ENCODE assay signal across 23 cellular contexts in the genomic region with DNA sequence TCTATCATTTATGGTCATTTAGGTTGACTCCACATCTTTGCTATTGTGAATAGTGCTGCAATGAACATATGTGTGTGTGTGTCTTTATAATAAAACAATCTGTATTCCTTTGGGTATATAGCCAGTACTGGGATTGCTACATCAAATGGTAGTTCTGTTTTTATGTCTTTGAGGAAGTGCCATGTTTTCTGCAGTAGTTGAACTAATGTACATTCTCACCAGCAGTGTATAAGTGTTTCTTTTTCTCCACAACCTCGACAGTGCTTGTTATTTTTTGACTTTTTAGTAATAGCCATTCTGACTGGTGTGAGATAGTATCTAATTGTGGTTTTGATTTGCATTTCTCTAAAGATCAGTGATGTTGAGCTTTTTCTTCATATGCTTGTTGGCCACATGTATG.
"Had no signal": no experiment of that assay in that cellular context is flagged by ENCODE, and none has a peak within 500 bp of the region (broad histone marks: within the 10 kb centered on the region; RNA-seq: fewer than 3 reads in every experiment).

No MANE protein-coding gene starts in this region.

- H3K9me3 Mint-ChIP-seq: activated T-helper 2 cell treated with anti-CD3 and anti-CD28 coated beads, Interferon-gamma antibody, Interleukin-2, Interleukin-4, amounts not matched to agents 10 μg/mL and 5 μg/mL and 100 μg/mL, durations not matched to agents 14 hours and 24 hours and 36 hours; memory B cell had no signal

- H3K4me3 ChIP-seq: adrenal gland, ascending aorta, heart right ventricle, transverse colon, uterus had no signal

- H3K27me3 Mint-ChIP-seq: activated naive CD8-positive, alpha-beta T cell; progenitor cell of endocrine pancreas had no signal

- ATAC-seq: heart right ventricle; left colon; natural killer cell treated with Interleukin-12 subunit alpha and Interleukin-12 subunit beta and Interleukin-15 and Interleukin-18, amount 100 ng/mL, for 72 hours; stimulated activated naive B cell treated with anti-CD40 and anti-IgM and Interleukin-4, amounts not matched to agents 10 μg/mL and 1 μg/mL and 100 μg/mL, for 72 hours had no signal

- H3K27me3 ChIP-seq: ascending aorta, transverse colon, uterus had no signal

- H3K4me1 ChIP-seq: adrenal gland, ascending aorta, heart right ventricle, transverse colon, uterus had no signal

- DNase-seq: activated CD4-positive, alpha-beta T cell treated with anti-CD3 and anti-CD28 coated beads for 1 hour; activated CD4-positive, alpha-beta T cell treated with anti-CD3 and anti-CD28 coated beads, Interleukin-2, amount 50 U/mL, for 1 hour; activated naive CD4-positive, alpha-beta T cell; activated T-cell treated with anti-CD3 and anti-CD28 coated beads, Interleukin-2, amount 50 U/mL, for 1 hour; adrenal gland; central memory CD4-positive, alpha-beta T cell; dermis blood vessel endothelial cell; effector CD8-positive, alpha-beta T cell; erythroblast; foreskin fibroblast; heart right ventricle; left colon; stimulated activated CD4-positive, alpha-beta T cell treated with anti-CD3 and anti-CD28 coated beads, Interleukin-2, amount 100 ng/mL, for 48 hours; stimulated activated CD8-positive, alpha-beta memory T cell treated with anti-CD3 and anti-CD28 coated beads, Interleukin-4, amount 100 ng/mL, for 48 hours; stimulated activated naive B cell treated with anti-CD40 and anti-IgM and Interleukin-4, amounts not matched to agents 10 μg/mL and 1 μg/mL and 100 μg/mL, for 72 hours; transverse colon; uterus had no signal

- H3K27ac Mint-ChIP-seq: activated naive CD8-positive, alpha-beta T cell; activated T-helper 2 cell treated with anti-CD3 and anti-CD28 coated beads, Interferon-gamma antibody, Interleukin-2, Interleukin-4, amounts not matched to agents 10 μg/mL and 5 μg/mL and 100 μg/mL, durations not matched to agents 14 hours and 24 hours and 36 hours; memory B cell; natural killer cell treated with Interleukin-12 subunit alpha and Interleukin-12 subunit beta and Interleukin-15 and Interleukin-18, amount 100 ng/mL, for 72 hours; progenitor cell of endocrine pancreas; stimulated activated naive B cell treated with anti-CD40 and anti-IgM and Interleukin-4, amounts not matched to agents 10 μg/mL and 1 μg/mL and 100 μg/mL, for 72 hours had no signal

- H3K4me3 Mint-ChIP-seq: activated naive CD8-positive, alpha-beta T cell; memory B cell; natural killer cell treated with Interleukin-12 subunit alpha and Interleukin-12 subunit beta and Interleukin-15 and Interleukin-18, amount 100 ng/mL, for 72 hours; stimulated activated naive B cell treated with anti-CD40 and anti-IgM and Interleukin-4, amounts not matched to agents 10 μg/mL and 1 μg/mL and 100 μg/mL, for 72 hours had no signal

- H3K36me3 ChIP-seq: adrenal gland, ascending aorta, heart right ventricle, transverse colon, uterus had no signal

- H3K9me3 ChIP-seq: adrenal gland, ascending aorta, heart right ventricle, transverse colon, uterus had no signal

- H3K36me3 Mint-ChIP-seq: memory B cell; natural killer cell treated with Interleukin-12 subunit alpha and Interleukin-12 subunit beta and Interleukin-15 and Interleukin-18, amount 100 ng/mL, for 72 hours; stimulated activated naive B cell treated with anti-CD40 and anti-IgM and Interleukin-4, amounts not matched to agents 10 μg/mL and 1 μg/mL and 100 μg/mL, for 72 hours had no signal
